17 cellular contexts compared by ENCODE assay signal in genomic region chr10:70566515-70567290, GRCh38. TPM values are rescaled to one million over a fixed set of nuclear protein-coding genes. Genes with fewer than 3 reads are reported as not detected.
"Had no signal": no experiment of that assay in that cellular context is flagged by ENCODE, and none has a peak within 500 bp of the region (broad histone marks: within the 10 kb centered on the region; RNA-seq: fewer than 3 reads in every experiment).

No MANE protein-coding gene starts in this region.

- H3K27ac Mint-ChIP-seq: activated naive CD4-positive, alpha-beta T cell treated with anti-CD3 and anti-CD28 coated beads, Interleukin-2, amount 50 U/mL, for 72 hours; stimulated activated naive CD8-positive, alpha-beta T cell treated with anti-CD3 and anti-CD28 coated beads, Interleukin-15, Interleukin-2, amounts not matched to agents 100 ng/mL and 50 ng/mL, for 24 hours had no signal

- H3K27ac ChIP-seq: esophagus muscularis mucosa, testis had no signal

- H3K4me3 ChIP-seq: esophagus muscularis mucosa, testis had no signal

- ATAC-seq: activated CD4-positive, CD25-positive, alpha-beta regulatory T cell treated with anti-CD3 and anti-CD28 coated beads, Interleukin-2, amount 50 U/mL, for 24 hours; activated naive CD4-positive, alpha-beta T cell treated with anti-CD3 and anti-CD28 coated beads, Interleukin-2, amount 50 U/mL, for 72 hours; left colon; naive thymus-derived CD4-positive, alpha-beta T cell had no signal

- H3K27me3 ChIP-seq: esophagus muscularis mucosa, testis had no signal

- H3K27me3 Mint-ChIP-seq: naive thymus-derived CD4-positive, alpha-beta T cell; stimulated activated naive CD8-positive, alpha-beta T cell treated with anti-CD3 and anti-CD28 coated beads, Interleukin-15, Interleukin-2, amounts not matched to agents 100 ng/mL and 50 ng/mL, for 24 hours had no signal

- H3K9me3 ChIP-seq: esophagus muscularis mucosa, testis had no signal

- H3K36me3 Mint-ChIP-seq: activated naive CD4-positive, alpha-beta T cell treated with anti-CD3 and anti-CD28 coated beads, Interleukin-2, amount 50 U/mL, for 72 hours; immature natural killer cell had no signal

- H3K4me1 ChIP-seq: testis had no signal

- H3K9me3 Mint-ChIP-seq: activated naive CD4-positive, alpha-beta T cell treated with anti-CD3 and anti-CD28 coated beads, Interleukin-2, amount 50 U/mL, for 72 hours; immature natural killer cell; naive thymus-derived CD4-positive, alpha-beta T cell; stimulated activated naive CD8-positive, alpha-beta T cell treated with anti-CD3 and anti-CD28 coated beads, Interleukin-15, Interleukin-2, amounts not matched to agents 100 ng/mL and 50 ng/mL, for 24 hours had no signal

- H3K4me3 Mint-ChIP-seq: immature natural killer cell; naive thymus-derived CD4-positive, alpha-beta T cell; stimulated activated naive CD8-positive, alpha-beta T cell treated with anti-CD3 and anti-CD28 coated beads, Interleukin-15, Interleukin-2, amounts not matched to agents 100 ng/mL and 50 ng/mL, for 24 hours had no signal

- DNase-seq: activated CD4-positive, alpha-beta T cell treated with anti-CD3 and anti-CD28 coated beads, Interleukin-2, amount 50 U/mL, for 48 hours; activated CD8-positive, alpha-beta memory T cell treated with anti-CD3 and anti-CD28 coated beads, Interleukin-2, amount 50 U/mL, for 48 hours; glutamatergic neuron; immature natural killer cell; left colon; naive thymus-derived CD4-positive, alpha-beta T cell; stimulated activated CD4-positive, alpha-beta T cell treated with anti-CD3 and anti-CD28 coated beads, Interleukin-12 subunit alpha, Interleukin-12 subunit beta, amount 100 ng/mL, for 4 hours; testis had no signal

RNA-seq across cellular contexts. Expression of gene PRF1, which starts 35.8 kb away (rescaled TPM):
- total RNA-seq: cerebellum, dermis microvascular lymphatic vessel endothelial cell, fibroblast of villous mesenchyme, lung microvascular endothelial cell, pulmonary artery endothelial cell had no signal
